ENCODE assay signal across 1 cellular context in genomic region chr12:113207621-113208040, GRCh38.
TF ChIP-seq lines count a peak whose summit lies in the region.

No MANE protein-coding gene starts in this region.

TF ChIP-seq in IMR-90, 13 proteins besides CTCF, POLR2A, EP300 and RAD21:
- no peak for TF ChIP-seq BHLHE40 (IDR thresholded peaks at IDR 0.05; ENCODE audit: low read depth, low read length)
- TF ChIP-seq MAZ (IDR thresholded peaks at IDR 0.05; ENCODE audit: borderline replicate concordance, low read depth, low read length): no peak
- TF ChIP-seq, protein P1, sequence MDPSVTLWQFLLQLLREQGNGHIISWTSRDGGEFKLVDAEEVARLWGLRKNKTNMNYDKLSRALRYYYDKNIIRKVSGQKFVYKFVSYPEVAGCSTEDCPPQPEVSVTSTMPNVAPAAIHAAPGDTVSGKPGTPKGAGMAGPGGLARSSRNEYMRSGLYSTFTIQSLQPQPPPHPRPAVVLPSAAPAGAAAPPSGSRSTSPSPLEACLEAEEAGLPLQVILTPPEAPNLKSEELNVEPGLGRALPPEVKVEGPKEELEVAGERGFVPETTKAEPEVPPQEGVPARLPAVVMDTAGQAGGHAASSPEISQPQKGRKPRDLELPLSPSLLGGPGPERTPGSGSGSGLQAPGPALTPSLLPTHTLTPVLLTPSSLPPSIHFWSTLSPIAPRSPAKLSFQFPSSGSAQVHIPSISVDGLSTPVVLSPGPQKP (IDR thresholded peaks at IDR 0.05; ENCODE audit: borderline replicate concordance, low read depth, low read length): no peak
- no peak for TF ChIP-seq CHD1 (IDR thresholded peaks at IDR 0.05; ENCODE audit: low read depth, low read length)
- TF ChIP-seq CEBPB (IDR thresholded peaks at IDR 0.05; ENCODE audit: low read depth, low read length): no peak
- TF ChIP-seq SMC3 (IDR thresholded peaks at IDR 0.05; ENCODE audit: low read depth, low read length): no peak
- TF ChIP-seq NFE2L2 (IDR thresholded peaks at IDR 0.05; ENCODE audit: low read depth, low read length): no peak
- TF ChIP-seq USF2 (IDR thresholded peaks at IDR 0.05; ENCODE audit: low read depth, low read length): no peak
- TF ChIP-seq RCOR1 (IDR thresholded peaks at IDR 0.05; ENCODE audit: insufficient replicate concordance, low read length): no peak
- TF ChIP-seq MXI1 (IDR thresholded peaks at IDR 0.05; ENCODE audit: borderline replicate concordance, low read depth, low read length): no peak
- TF ChIP-seq MAFK (IDR thresholded peaks at IDR 0.05; ENCODE audit: low read depth, low read length): no peak
- no peak for TF ChIP-seq FOS (IDR thresholded peaks at IDR 0.05; ENCODE audit: low read depth, low read length)
- TF ChIP-seq RFX5 (IDR thresholded peaks at IDR 0.05; ENCODE audit: low read depth, low read length): no peak
